In genomic region chr17:40191237-40192208, GRCh38 we compare ENCODE assay signal across 8 cellular contexts. TPM values are rescaled to one million over a fixed set of nuclear protein-coding genes. Genes with fewer than 3 reads are reported as not detected.
A peak's percentile ranks its signal among the peaks of the same experiment; 100 is the strongest.
DNase-seq lines count a peak whose midpoint lies in the region; ATAC-seq and TF ChIP-seq lines count a peak whose summit lies in the region.

No MANE protein-coding gene starts in this region.

- no peaks in the 10 kb centered on the region for H3K36me3 Mint-ChIP-seq in activated naive CD8-positive, alpha-beta T cell treated with anti-CD3 and anti-CD28 coated beads, Interleukin-2, amount 50 U/mL, for 24 hours (ENCODE audit: low read depth)
- H3K36me3 Mint-ChIP-seq in type B pancreatic cell: peaks cover 3% of the 10 kb centered on the region

- H3K27me3 ChIP-seq in heart right ventricle: peaks cover 0 to 7% (median 0%) of the 10 kb centered on the region in 7 donors

- peak overlapping the region in 7 of 10 donors; percentile 18 to 54 (median 40) for H3K27ac ChIP-seq in heart right ventricle

- WGBS in heart right ventricle, 2 donors: 2 to 4% methylated on average over 53 to 60 of the region's 60 CpGs

- peaks cover 7% of the 10 kb centered on the region for H3K4me1 Mint-ChIP-seq in activated naive CD8-positive, alpha-beta T cell treated with anti-CD3 and anti-CD28 coated beads, Interleukin-2, amount 50 U/mL, for 24 hours
- H3K4me1 Mint-ChIP-seq in type B pancreatic cell (ENCODE audit: unreplicated experiment): peaks cover 4% of the 10 kb centered on the region

- H3K27me3 Mint-ChIP-seq in activated naive CD8-positive, alpha-beta T cell treated with anti-CD3 and anti-CD28 coated beads, Interleukin-2, amount 50 U/mL, for 24 hours: no peaks in the 10 kb centered on the region
- peaks cover 4% of the 10 kb centered on the region for H3K27me3 Mint-ChIP-seq in type B pancreatic cell

- H3K4me3 ChIP-seq in heart right ventricle: peak overlapping the region; percentile 27 to 70 (median 62)

- no peaks in the 10 kb centered on the region for H3K9me3 Mint-ChIP-seq in activated naive CD8-positive, alpha-beta T cell treated with anti-CD3 and anti-CD28 coated beads, Interleukin-2, amount 50 U/mL, for 24 hours
- no peaks in the 10 kb centered on the region for H3K9me3 Mint-ChIP-seq in type B pancreatic cell

- peaks cover 0 to 11% (median 0%) of the 10 kb centered on the region in 9 donors for H3K36me3 ChIP-seq in heart right ventricle

- intact Hi-C loops in heart right ventricle (cut with DNase I) (loop anchor here in 5 of 10 donors (1.0 to 10.0 kb wide), 5 partner anchors 163 to 179 kb away; partner anchors contain the start of gene CSF3 (in 2 of the 5)), posterior cingulate gyrus (cut with DNase I) (loop anchor here (5.0 kb wide), 1 partner anchor 179 kb away; no protein-coding TSS in a partner anchor)

- peak; percentile 39 to 84 (median 70) for TF ChIP-seq CTCF in heart right ventricle (IDR thresholded peaks at IDR 0.05)
- peak; percentile 67 for TF ChIP-seq CTCF in type B pancreatic cell (conservative IDR thresholded peaks at IDR 0.05)

- peak; percentile 64 for ATAC-seq in GM18909 (IDR thresholded peaks at IDR 0.05; ENCODE audit: poor library complexity, unreplicated experiment)
- peak; percentile 87 for ATAC-seq in activated naive CD8-positive, alpha-beta T cell treated with anti-CD3 and anti-CD28 coated beads, Interleukin-2, amount 50 U/mL, for 24 hours
- peak; percentile 77 to 91 (median 82) for ATAC-seq in heart right ventricle

- no peak overlapping the region for H3K27ac Mint-ChIP-seq in activated naive CD8-positive, alpha-beta T cell treated with anti-CD3 and anti-CD28 coated beads, Interleukin-2, amount 50 U/mL, for 24 hours
- H3K27ac Mint-ChIP-seq in type B pancreatic cell: peak overlapping the region; percentile 39

- H3K4me3 Mint-ChIP-seq in activated naive CD8-positive, alpha-beta T cell treated with anti-CD3 and anti-CD28 coated beads, Interleukin-2, amount 50 U/mL, for 24 hours: peak overlapping the region; percentile 85
- peak overlapping the region; percentile 93 for H3K4me3 Mint-ChIP-seq in type B pancreatic cell

- H3K4me1 ChIP-seq in heart right ventricle: peaks cover 0 to 25% (median 7%) of the 10 kb centered on the region in 9 donors

- DNase-seq in AG08396 (ENCODE audit: low spot score) (peak; percentile 85), HUDEP-2 (lab: John Stamatoyannopoulos, UW; ENCODE audit: unreplicated experiment in 76 of 76) (peak in 64 of 76 experiments; percentile 13 to 72 (median 49)), SKM-1 (lab: John Stamatoyannopoulos, UW; ENCODE audit: unreplicated experiment) (peak; percentile 31), heart right ventricle (peak; percentile 65 to 76), posterior cingulate gyrus (peak; percentile 45 to 94 (median 68)), type B pancreatic cell (ENCODE audit: extremely low spot score, unreplicated experiment) (peak; percentile 78)
- peak; percentile 75 for DNase-seq in activated naive CD8-positive, alpha-beta T cell treated with anti-CD3 and anti-CD28 coated beads, Interleukin-2, amount 50 U/mL, for 24 hours

- H3K9me3 ChIP-seq in heart right ventricle: no peaks in the 10 kb centered on the region

RNA-seq across cellular contexts. Expression of gene RAPGEFL1, which starts 14.3 kb away (rescaled TPM):
- total RNA-seq in heart right ventricle (1 to 10 TPM; 2.2 to 5.7 (median 3.2) TPM), type B pancreatic cell (ENCODE audit: low replicate concordance) (9.9 and 18.6 TPM in 2 replicates)
- polyA plus RNA-seq in heart right ventricle: 10 to 100 TPM in 1 of 2 donors, 1 to 10 TPM in 1; 2.9 to 21.9 TPM

RNA-seq across cellular contexts. Expression of gene WIPF2, which starts 27.6 kb away (rescaled TPM):
- 10 to 100 TPM in 8 of 10 donors, 1 to 10 TPM in 2; 8.1 to 16.0 (median 12.8) TPM for total RNA-seq in heart right ventricle
- 1 to 10 TPM; 5.1 to 8.4 TPM for polyA plus RNA-seq in heart right ventricle
- total RNA-seq in type B pancreatic cell (ENCODE audit: low replicate concordance): 27.2 and 35.3 TPM in 2 replicates

RNA-seq across cellular contexts. Expression of gene CASC3, which starts 51.2 kb away (rescaled TPM):
- 10 to 100 TPM; 39.9 to 56.8 (median 43.7) TPM for total RNA-seq in heart right ventricle
- 10 to 100 TPM; 21.3 to 41.0 TPM for polyA plus RNA-seq in heart right ventricle
- total RNA-seq in type B pancreatic cell (ENCODE audit: low replicate concordance): 63.0 and 101 TPM in 2 replicates

Comparison
In these comparisons a context has a peak if more than half of its experiments do, and no peak if none do; other contexts are left out.
1. Peak in every context shown above with its lines: DNase-seq, ATAC-seq, H3K4me3 ChIP-seq and H3K27ac ChIP-seq.
2. DNase-seq: peak in every context shown above with its lines; median percentile 85 in AG08396; 78 in type B pancreatic cell; 75 in activated naive CD8-positive, alpha-beta T cell treated with anti-CD3 and anti-CD28 coated beads, Interleukin-2, amount 50 U/mL, for 24 hours; 70 in heart right ventricle; 68 in posterior cingulate gyrus; 49 in HUDEP-2; 31 in SKM-1.